Comparison of ENCODE assay signal across 8 cellular contexts in the genomic region with DNA sequence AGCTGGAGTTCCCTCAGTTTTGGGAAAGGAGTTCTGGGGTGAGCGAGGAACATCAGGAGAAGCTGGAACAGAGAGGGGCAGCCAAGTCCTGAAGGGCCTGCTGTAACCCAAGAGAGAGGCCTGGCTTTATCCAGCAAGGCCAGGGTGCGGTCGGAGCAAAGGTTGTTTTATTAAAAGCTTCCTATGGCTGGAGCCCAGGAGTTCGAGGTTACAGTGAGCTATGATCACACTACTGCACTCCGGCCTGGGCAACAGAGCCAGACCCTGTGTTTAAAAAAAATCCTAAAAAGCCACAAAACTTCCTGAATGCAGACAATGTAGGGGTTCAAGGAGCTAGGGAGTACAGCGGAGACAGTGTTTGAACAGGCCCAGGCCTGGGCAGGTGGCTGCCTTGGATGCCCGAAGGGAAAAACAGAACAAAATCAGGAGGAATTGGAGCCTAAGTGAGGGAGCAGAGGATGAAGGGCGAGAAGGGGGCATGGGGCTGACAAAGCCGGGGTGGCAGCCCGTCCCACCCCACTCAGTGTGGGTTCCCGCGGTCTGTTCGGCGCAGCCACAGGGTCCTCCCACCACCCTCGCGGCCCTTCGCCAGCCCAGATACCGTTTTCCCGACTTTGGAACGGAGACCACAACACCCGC. TPM values are rescaled to one million over a fixed set of nuclear protein-coding genes. Genes with fewer than 3 reads are reported as not detected.
A peak's percentile ranks its signal among the peaks of the same experiment; 100 is the strongest.
DNase-seq lines count a peak whose midpoint lies in the region; ATAC-seq and TF ChIP-seq lines count a peak whose summit lies in the region.

No MANE protein-coding gene starts in this region.

- no peak overlapping the region for H2BK15ac ChIP-seq in mesendoderm (replicated peaks; ENCODE audit: low read depth)

- H3K4ac ChIP-seq in mesendoderm (ENCODE audit: low read depth, low read length) = peak overlapping the region; percentile 90

- H3K18ac ChIP-seq in mesendoderm (ENCODE audit: low read length) = peak overlapping the region; percentile 72

- peaks cover 3% of the 10 kb centered on the region for H3K79me1 ChIP-seq in mesendoderm (ENCODE audit: low read length)

- ATAC-seq in CD4-positive, alpha-beta T cell (ENCODE audit: poor library complexity) = peak; percentile 12
- peak; percentile 21 for ATAC-seq in GM21576 (IDR thresholded peaks at IDR 0.05; ENCODE audit: unreplicated experiment)

- H3K4me1 ChIP-seq in mesendoderm (ENCODE audit: control insufficient read depth, low read depth, low read length) = peaks cover 10% of the 10 kb centered on the region
- peaks cover 2% of the 10 kb centered on the region for H3K4me1 ChIP-seq in urinary bladder (ENCODE audit: insufficient read depth)

- CTCF ChIA-PET in CD4-positive, alpha-beta T cell (lab: Charles Lee) = interaction anchor here (0.8 to 1.5 kb wide), 4 partner anchors 20 to 95 kb away, joined by 3 to 7 read pairs (median 5); partner anchors contain the start of gene MALAT1

- H3K79me2 ChIP-seq in mesendoderm (ENCODE audit: control insufficient read depth, insufficient read depth, low read length) = peaks cover 6% of the 10 kb centered on the region

- H3K9me3 Mint-ChIP-seq in CD4-positive, alpha-beta T cell = no peaks in the 10 kb centered on the region

- no peaks in the 10 kb centered on the region for H3K36me3 ChIP-seq in mesendoderm (ENCODE audit: control insufficient read depth, insufficient read depth, low read length)
- no peaks in the 10 kb centered on the region for H3K36me3 ChIP-seq in urinary bladder (ENCODE audit: insufficient read depth)

- WGBS in mesendoderm (ENCODE audit: extremely low coverage, insufficient coverage, low lambda C conversion rate) = no CpG with 5 or more reads among the region's 21 CpGs
- WGBS in urinary bladder = 8% methylated on average over 21 of the region's 21 CpGs

- peak overlapping the region; percentile 99 for H3K27ac ChIP-seq in CD4-positive, alpha-beta T cell (ENCODE audit: low read depth, low read length)
- H3K27ac ChIP-seq in mesendoderm (ENCODE audit: low read depth, low read length) (peak overlapping the region; percentile 84), urinary bladder (ENCODE audit: low read depth) (peak overlapping the region; percentile 99)

- peak overlapping the region; percentile 100 for H3K4me3 Mint-ChIP-seq in CD4-positive, alpha-beta T cell

- no peaks in the 10 kb centered on the region for H3K9me3 ChIP-seq in CD4-positive, alpha-beta T cell (ENCODE audit: control insufficient read depth, low read length)

- H3K4me2 ChIP-seq in mesendoderm (ENCODE audit: low read length) = peak overlapping the region; percentile 97

- DNase-seq in CD4-positive, alpha-beta T cell = peak in 1 of 10 experiments; percentile 31
- peak; percentile 79 for DNase-seq in NCI-H226
- DNase-seq in cerebellar cortex (ENCODE audit: low spot score) = peak; percentile 35
- no peak for DNase-seq in mesendoderm
- DNase-seq in NCI-H774 (lab: John Stamatoyannopoulos, UW) = no peak
- no peak for DNase-seq in DMS114 treated with DMSO at 0.1 percent for 48 hours (lab: John Stamatoyannopoulos, UW; ENCODE audit: unreplicated experiment)

- peak overlapping the region; percentile 99 for H3K9ac ChIP-seq in mesendoderm (ENCODE audit: low read length)

- H3K4me3 ChIP-seq in mesendoderm (ENCODE audit: low read length) (peak overlapping the region; percentile 62), urinary bladder (ENCODE audit: low read depth, low read length) (peak overlapping the region; percentile 67)

- no peaks in the 10 kb centered on the region for H3K27me3 Mint-ChIP-seq in CD4-positive, alpha-beta T cell

- H4K8ac ChIP-seq in mesendoderm (ENCODE audit: low read depth, low read length) = no peak overlapping the region

- peak overlapping the region; percentile 98 for H3K23ac ChIP-seq in mesendoderm (ENCODE audit: low read length)

- H3K36me3 Mint-ChIP-seq in CD4-positive, alpha-beta T cell (ENCODE audit: low read depth) = peaks cover 6% of the 10 kb centered on the region

- TF ChIP-seq CTCF in CD4-positive, alpha-beta T cell (IDR thresholded peaks at IDR 0.05) = no peak

- H2BK5ac ChIP-seq in mesendoderm (ENCODE audit: low read length) = peak overlapping the region; percentile 93

- H3K56ac ChIP-seq in mesendoderm (ENCODE audit: low read length) = peak overlapping the region; percentile 99

- H2BK120ac ChIP-seq in mesendoderm (ENCODE audit: low read depth, low read length) = peak overlapping the region; percentile 54

- peak overlapping the region; percentile 71 for H4K5ac ChIP-seq in mesendoderm (ENCODE audit: low read length)

- peak overlapping the region; percentile 100 for H2AK5ac ChIP-seq in mesendoderm (ENCODE audit: low read length)

- H3K27me3 ChIP-seq in CD4-positive, alpha-beta T cell (ENCODE audit: control insufficient read depth, insufficient read depth, low read length) = no peaks in the 10 kb centered on the region
- no peaks in the 10 kb centered on the region for H3K27me3 ChIP-seq in mesendoderm (ENCODE audit: insufficient read depth, low read length, poor library complexity)

- peak overlapping the region; percentile 99 for H3K27ac Mint-ChIP-seq in CD4-positive, alpha-beta T cell

- H3K4me1 Mint-ChIP-seq in CD4-positive, alpha-beta T cell (ENCODE audit: low read depth) = peaks cover 21% of the 10 kb centered on the region

- POLR2A ChIA-PET in CD4-positive, alpha-beta T cell (lab: Charles Lee) = interaction anchor here (0.6 to 18.1 kb wide), 8 partner anchors 16 to 61 kb away, joined by 3 to 968 read pairs (median 4); partner anchors contain the start of genes MALAT1, NEAT1 and SCYL1

- intact Hi-C loops in CD4-positive, alpha-beta T cell (cut with DNase I, micrococcal nuclease) = loop anchor here (1.0 to 2.0 kb wide), 2 partner anchors 21 to 30 kb away; no protein-coding TSS in a partner anchor

RNA-seq across cellular contexts. Expression of gene MALAT1, which starts 22.1 kb away (rescaled TPM):
- over 10,000 TPM; 31,509 to 32,316 TPM for total RNA-seq in CD4-positive, alpha-beta T cell
- 112 TPM for polyA plus RNA-seq in mesendoderm (2013, experiment 1 of 2)
- polyA plus RNA-seq in mesendoderm (2013, experiment 2 of 2) = 116 TPM
- 27,753 TPM for total RNA-seq in urinary bladder
- 141 TPM for polyA plus RNA-seq in urinary bladder

RNA-seq across cellular contexts. Expression of gene SCYL1, which starts 48.1 kb away (rescaled TPM):
- total RNA-seq in CD4-positive, alpha-beta T cell = 10 to 100 TPM; 57.4 to 60.7 TPM
- 50.0 TPM for polyA plus RNA-seq in mesendoderm (2013, experiment 1 of 2)
- 51.8 TPM for polyA plus RNA-seq in mesendoderm (2013, experiment 2 of 2)
- 43.4 TPM for total RNA-seq in urinary bladder
- 82.0 TPM for polyA plus RNA-seq in urinary bladder

RNA-seq across cellular contexts. Expression of gene NEAT1, which starts 54.2 kb away (rescaled TPM):
- total RNA-seq in CD4-positive, alpha-beta T cell = 100 to 1,000 TPM; 221 to 223 TPM
- polyA plus RNA-seq in mesendoderm (2013, experiment 1 of 2) = 3.7 TPM
- polyA plus RNA-seq in mesendoderm (2013, experiment 2 of 2) = 4.5 TPM
- total RNA-seq in urinary bladder = 104 TPM
- 450 TPM for polyA plus RNA-seq in urinary bladder

Comparison
In these comparisons a context has a peak if more than half of its experiments do, and no peak if none do; other contexts are left out.
1. DNase-seq: peak in NCI-H226 (single experiment) and cerebellar cortex (single experiment); none in mesendoderm (single experiment), NCI-H774 (single experiment) and DMS114 treated with DMSO at 0.1 percent for 48 hours (single experiment).
2. Peak in every context shown above with its lines, with median percentiles within 50 percentile points of each other: H3K27ac ChIP-seq.